Comparison of ENCODE assay signal across 8 cellular contexts in the genomic region with DNA sequence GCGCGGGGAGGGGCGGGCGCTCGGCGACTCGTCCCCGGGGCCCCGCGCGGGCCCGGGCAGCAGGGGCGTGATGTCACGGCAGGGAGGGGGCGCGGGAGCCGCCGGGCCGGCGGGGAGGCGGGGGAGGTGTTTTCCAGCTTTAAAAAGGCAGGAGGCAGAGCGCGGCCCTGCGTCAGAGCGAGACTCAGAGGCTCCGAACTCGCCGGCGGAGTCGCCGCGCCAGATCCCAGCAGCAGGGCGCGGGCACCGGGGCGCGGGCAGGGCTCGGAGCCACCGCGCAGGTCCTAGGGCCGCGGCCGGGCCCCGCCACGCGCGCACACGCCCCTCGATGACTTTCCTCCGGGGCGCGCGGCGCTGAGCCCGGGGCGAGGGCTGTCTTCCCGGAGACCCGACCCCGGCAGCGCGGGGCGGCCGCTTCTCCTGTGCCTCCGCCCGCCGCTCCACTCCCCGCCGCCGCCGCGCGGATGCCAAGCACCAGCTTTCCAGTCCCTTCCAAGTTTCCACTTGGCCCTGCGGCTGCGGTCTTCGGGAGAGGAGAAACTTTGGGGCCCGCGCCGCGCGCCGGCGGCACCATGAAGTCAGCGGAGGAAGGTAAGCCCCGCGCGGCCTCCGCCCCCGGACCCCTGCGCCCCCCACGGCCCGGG. TPM values are rescaled to one million over a fixed set of nuclear protein-coding genes. Genes with fewer than 3 reads are reported as not detected.
DNase-seq lines count a peak whose midpoint lies in the region; ATAC-seq and TF ChIP-seq lines count a peak whose summit lies in the region.

A gene (plus strand): TSS at position 170 of the 644 bp plus-strand sequence. CDS start 295 bp downstream, at position 465.

- peaks cover 25% of the 10 kb centered on the region for H4K20me1 ChIP-seq in BLaER1

- H3K9ac ChIP-seq in BLaER1: peak within 1 kb of the TSS; percentile 69

- H3K36me3 ChIP-seq in BLaER1 (no peaks in the 10 kb centered on the region), psoas muscle (ENCODE audit: insufficient read depth in 1 of 2, low read depth in 1 of 2) (no peaks in the 10 kb centered on the region), uterus (no peaks in the 10 kb centered on the region)

- ATAC-seq in Right ventricle myocardium superior (ENCODE audit: poor library complexity): peak; percentile 56
- ATAC-seq in psoas muscle: peak; percentile 25 to 57 (median 42)

- intact Hi-C loops in Right ventricle myocardium superior (cut with DNase I): loop anchor here (5.0 kb wide), 1 partner anchor 111 kb away; no protein-coding TSS in a partner anchor
- intact Hi-C loops in psoas muscle (cut with DNase I): loop anchor here in 1 of 2 donors (10.0 kb wide), 1 partner anchor 639 kb away; a partner anchor contains a TSS
- intact Hi-C loops in uterus (cut with DNase I; ENCODE audit: low total_unique reads): loop anchor here (5.0 kb wide), 1 partner anchor 61 kb away; no protein-coding TSS in a partner anchor

- H3K4me3 ChIP-seq in BLaER1: peak within 1 kb of the TSS; percentile 75
- H3K4me3 ChIP-seq in psoas muscle: peak within 1 kb of the TSS; percentile 75
- peak within 1 kb of the TSS; percentile 32 to 67 for H3K4me3 ChIP-seq in uterus

- no peak for TF ChIP-seq CTCF in psoas muscle (IDR thresholded peaks at IDR 0.05)
- TF ChIP-seq CTCF in uterus (IDR thresholded peaks at IDR 0.05): no peak

- WGBS in psoas muscle, 3 donors: 0 to 1% (median 0%) methylated on average over 23 to 89 of the region's 91 CpGs

- peaks cover 60% of the 10 kb centered on the region for H3K4me1 ChIP-seq in BLaER1
- H3K4me1 ChIP-seq in psoas muscle: peaks cover 21% of the 10 kb centered on the region
- peaks cover 5 to 17% of the 10 kb centered on the region in 2 donors for H3K4me1 ChIP-seq in uterus

- peaks cover 76% of the 10 kb centered on the region for H3K27me3 ChIP-seq in BLaER1
- H3K27me3 ChIP-seq in psoas muscle (ENCODE audit: insufficient read depth in 3 of 3, low read length in 2 of 3): no peaks in the 10 kb centered on the region
- H3K27me3 ChIP-seq in uterus: no peaks in the 10 kb centered on the region

- DNase-seq in HCEC 1CT: peak; percentile 50
- peak; percentile 82 for DNase-seq in RKO (ENCODE audit: low spot score)
- peak; percentile 88 for DNase-seq in activated naive CD4-positive, alpha-beta T cell treated with anti-CD3 and anti-CD28 coated beads, Interleukin-2, amount 50 U/mL, for 16 hours
- peak; percentile 89 for DNase-seq in Right ventricle myocardium superior
- peak; percentile 78 to 90 for DNase-seq in psoas muscle
- DNase-seq in uterus: peak; percentile 89 to 91
- DNase-seq in NCI-H2107 treated with DMSO at 0.1 percent for 48 hours (lab: John Stamatoyannopoulos, UW; ENCODE audit: unreplicated experiment): no peak

- H3K27ac ChIP-seq in BLaER1 (0 out of 2 replicates have a peak within 1 kb of the TSS, but pooled peaks have one; percentile 22), psoas muscle (peak within 1 kb of the TSS; percentile 93), uterus (peak within 1 kb of the TSS; percentile 91 to 95)

- peak; percentile 38 to 77 for TF ChIP-seq POLR2A in uterus (IDR thresholded peaks at IDR 0.05)

- H3K9me3 ChIP-seq in BLaER1: no peaks in the 10 kb centered on the region
- H3K9me3 ChIP-seq in psoas muscle: no peaks in the 10 kb centered on the region
- no peaks in the 10 kb centered on the region for H3K9me3 ChIP-seq in uterus

- peak within 1 kb of the TSS; percentile 92 for H3K4me2 ChIP-seq in BLaER1

RNA-seq across cellular contexts. Expression of the gene that starts here (rescaled TPM):
- total RNA-seq in Right ventricle myocardium superior (19.8 TPM), psoas muscle (10 to 100 TPM; 21.0 to 28.7 (median 24.2) TPM), uterus (10 to 100 TPM in 3 of 4 donors, 1 to 10 TPM in 1; 9.2 to 25.1 (median 14.6) TPM)
- polyA plus RNA-seq in psoas muscle: 10 to 100 TPM in 2 of 3 donors, 1 to 10 TPM in 1; 3.0 to 20.8 (median 15.4) TPM

Comparison
In these comparisons a context has a peak if more than half of its experiments do, and no peak if none do; other contexts are left out.
1. H3K27ac ChIP-seq: peak in every context shown above with its lines; median percentile 93 in psoas muscle; 93 in uterus; 22 in BLaER1.